ENCODE assay signal across 13 cellular contexts in the genomic region with DNA sequence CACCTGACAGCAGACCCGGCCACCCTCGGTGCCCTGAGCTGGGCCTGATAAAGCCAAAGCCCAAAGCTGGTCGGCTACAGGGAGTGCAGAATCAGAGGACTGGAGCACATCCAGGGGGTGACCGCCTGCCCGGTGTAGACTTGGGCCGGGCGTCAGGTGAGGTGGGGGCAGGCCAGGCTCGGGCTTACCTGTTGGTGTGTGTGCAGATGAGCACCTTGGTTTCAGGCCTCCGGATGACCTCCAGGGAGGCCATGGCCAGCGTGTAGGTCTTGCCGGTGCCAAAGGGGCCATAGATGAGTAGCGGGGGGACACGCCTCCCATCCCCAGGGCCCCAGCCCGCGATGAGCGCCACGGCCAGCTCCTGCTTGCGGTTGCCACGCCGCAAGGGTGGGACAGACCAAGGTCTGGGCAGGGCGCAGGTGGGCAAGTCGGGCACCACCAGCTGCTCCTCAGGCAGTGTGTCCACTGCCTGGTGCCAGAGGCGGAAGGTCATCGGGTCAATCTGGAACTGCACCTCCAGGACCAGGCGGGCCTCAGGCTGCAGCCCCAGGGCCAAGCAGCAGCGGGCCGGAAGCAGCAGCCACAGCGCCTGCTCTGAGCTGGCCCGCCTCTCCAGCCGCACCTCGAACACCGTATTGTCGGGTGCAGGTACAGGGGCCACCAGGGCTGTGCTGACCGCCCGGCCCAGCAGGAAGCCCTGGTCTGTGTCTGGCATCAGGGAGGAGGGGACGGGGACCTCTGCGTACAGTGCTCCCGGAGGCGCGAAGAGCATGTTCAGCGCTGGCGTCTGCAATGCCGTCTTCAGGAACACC. TPM values are rescaled to one million over a fixed set of nuclear protein-coding genes. Genes with fewer than 3 reads are reported as not detected.
DNase-seq lines count a peak whose midpoint lies in the region; ATAC-seq lines count a peak whose summit lies in the region.
"Had no signal": no experiment of that assay in that cellular context is flagged by ENCODE, and none has a peak within 500 bp of the region (broad histone marks: within the 10 kb centered on the region; RNA-seq: fewer than 3 reads in every experiment).

No MANE protein-coding gene starts in this region.

- H3K27me3 ChIP-seq in H7 (ENCODE audit: control insufficient read depth, insufficient read depth, low read length): no peaks in the 10 kb centered on the region

- H3K4me3 ChIP-seq in H7 (ENCODE audit: insufficient read depth, low read depth, low read length): no peak overlapping the region

- peaks cover 18% of the 10 kb centered on the region for H3K4me1 Mint-ChIP-seq in T-helper 1 cell treated with Interleukin-12 subunit alpha and Interleukin-12 subunit beta and Interleukin-4 antibody, amounts not matched to agents 30 μg/mL and 1 μg/mL, for 36 hours (ENCODE audit: low read depth)
- H3K4me1 Mint-ChIP-seq in activated CD8-positive, alpha-beta T cell treated with anti-CD3 and anti-CD28 coated beads, Interleukin-2, amount 10 ng/mL, durations not matched to agents 7 days and 5 days (ENCODE audit: low read depth): peaks cover 34% of the 10 kb centered on the region
- H3K4me1 Mint-ChIP-seq in stimulated activated effector memory CD8-positive, alpha-beta T cell treated with anti-CD3 and anti-CD28 coated beads, Interleukin-12 subunit alpha, Interleukin-12 subunit beta, amount 100 ng/mL, for 72 hours: peaks cover 25% of the 10 kb centered on the region

- POLR2A ChIA-PET in activated CD8-positive, alpha-beta T cell treated with anti-CD3 and anti-CD28 coated beads, Interleukin-2, amount 10 ng/mL, durations not matched to agents 7 days and 5 days (lab: Charles Lee): interaction anchor here (1.0 to 3.5 kb wide), 5 partner anchors 14 to 71 kb away, joined by 3 to 12 read pairs (median 7); a partner anchor contains a TSS

- H3K27me3 Mint-ChIP-seq in T-helper 1 cell treated with Interleukin-12 subunit alpha and Interleukin-12 subunit beta and Interleukin-4 antibody, amounts not matched to agents 30 μg/mL and 1 μg/mL, for 36 hours (ENCODE audit: low read depth): no peaks in the 10 kb centered on the region
- no peaks in the 10 kb centered on the region for H3K27me3 Mint-ChIP-seq in activated CD8-positive, alpha-beta T cell treated with anti-CD3 and anti-CD28 coated beads, Interleukin-2, amount 10 ng/mL, durations not matched to agents 7 days and 5 days (ENCODE audit: low read depth)

- CTCF ChIA-PET in activated CD8-positive, alpha-beta T cell treated with anti-CD3 and anti-CD28 coated beads, Interleukin-2, amount 10 ng/mL, durations not matched to agents 7 days and 5 days (lab: Charles Lee): interaction anchor here (0.8 to 1.5 kb wide), 3 partner anchors 31 to 470 kb away, joined by 3 to 7 read pairs (median 3); a partner anchor contains a TSS

- peak overlapping the region; percentile 63 for H3K27ac Mint-ChIP-seq in T-helper 1 cell treated with Interleukin-12 subunit alpha and Interleukin-12 subunit beta and Interleukin-4 antibody, amounts not matched to agents 30 μg/mL and 1 μg/mL, for 36 hours
- H3K27ac Mint-ChIP-seq in activated CD8-positive, alpha-beta T cell treated with anti-CD3 and anti-CD28 coated beads, Interleukin-2, amount 10 ng/mL, durations not matched to agents 7 days and 5 days: peak overlapping the region; percentile 76
- peak overlapping the region; percentile 74 for H3K27ac Mint-ChIP-seq in stimulated activated effector memory CD8-positive, alpha-beta T cell treated with anti-CD3 and anti-CD28 coated beads, Interleukin-12 subunit alpha, Interleukin-12 subunit beta, amount 100 ng/mL, for 72 hours

- peaks cover 2% of the 10 kb centered on the region for H3K36me3 ChIP-seq in H7 (replicated peaks; ENCODE audit: control insufficient read depth, insufficient read depth, low read length)

- DNase-seq in T-helper 1 cell (no peak), NCI-H1048 (lab: John Stamatoyannopoulos, UW) (no peak), H7 (no peak)
- DNase-seq in activated CD8-positive, alpha-beta T cell treated with anti-CD3 and anti-CD28 coated beads, Interleukin-2, amount 10 ng/mL, durations not matched to agents 7 days and 5 days: no peak
- DNase-seq in stimulated activated effector memory CD8-positive, alpha-beta T cell treated with anti-CD3 and anti-CD28 coated beads, Interleukin-12 subunit alpha, Interleukin-12 subunit beta, amount 100 ng/mL, for 72 hours (ENCODE audit: low spot score in 2 of 2): no peak
- DNase-seq: 8988T, islet precursor cell, NCI-H187 treated with DMSO at 0.1 percent for 48 hours had no signal

- peaks cover 20% of the 10 kb centered on the region for H3K36me3 Mint-ChIP-seq in T-helper 1 cell treated with Interleukin-12 subunit alpha and Interleukin-12 subunit beta and Interleukin-4 antibody, amounts not matched to agents 30 μg/mL and 1 μg/mL, for 36 hours (ENCODE audit: low read depth)
- peaks cover 36% of the 10 kb centered on the region for H3K36me3 Mint-ChIP-seq in activated CD8-positive, alpha-beta T cell treated with anti-CD3 and anti-CD28 coated beads, Interleukin-2, amount 10 ng/mL, durations not matched to agents 7 days and 5 days (ENCODE audit: low read depth)
- peaks cover 13% of the 10 kb centered on the region for H3K36me3 Mint-ChIP-seq in stimulated activated effector memory CD8-positive, alpha-beta T cell treated with anti-CD3 and anti-CD28 coated beads, Interleukin-12 subunit alpha, Interleukin-12 subunit beta, amount 100 ng/mL, for 72 hours

- H3K4me3 Mint-ChIP-seq in T-helper 1 cell treated with Interleukin-12 subunit alpha and Interleukin-12 subunit beta and Interleukin-4 antibody, amounts not matched to agents 30 μg/mL and 1 μg/mL, for 36 hours: peak overlapping the region; percentile 67
- peak overlapping the region; percentile 61 for H3K4me3 Mint-ChIP-seq in activated CD8-positive, alpha-beta T cell treated with anti-CD3 and anti-CD28 coated beads, Interleukin-2, amount 10 ng/mL, durations not matched to agents 7 days and 5 days
- peak overlapping the region; percentile 73 for H3K4me3 Mint-ChIP-seq in stimulated activated effector memory CD8-positive, alpha-beta T cell treated with anti-CD3 and anti-CD28 coated beads, Interleukin-12 subunit alpha, Interleukin-12 subunit beta, amount 100 ng/mL, for 72 hours

- ATAC-seq in HG02885 (IDR thresholded peaks at IDR 0.05; ENCODE audit: poor library complexity, unreplicated experiment) (peak; percentile 12), GM21515 (IDR thresholded peaks at IDR 0.05; ENCODE audit: unreplicated experiment) (no peak)
- peak; percentile 11 for ATAC-seq in activated CD8-positive, alpha-beta T cell treated with anti-CD3 and anti-CD28 coated beads, Interleukin-2, amount 10 ng/mL, durations not matched to agents 7 days and 5 days
- ATAC-seq in stimulated activated effector memory CD8-positive, alpha-beta T cell treated with anti-CD3 and anti-CD28 coated beads, Interleukin-12 subunit alpha, Interleukin-12 subunit beta, amount 100 ng/mL, for 72 hours: peak; percentile 22
- ATAC-seq: SK-N-SH treated with all-trans-retinoic acid at 6 μM for 48 hours had no signal

- no peaks in the 10 kb centered on the region for H3K9me3 Mint-ChIP-seq in T-helper 1 cell treated with Interleukin-12 subunit alpha and Interleukin-12 subunit beta and Interleukin-4 antibody, amounts not matched to agents 30 μg/mL and 1 μg/mL, for 36 hours
- no peaks in the 10 kb centered on the region for H3K9me3 Mint-ChIP-seq in activated CD8-positive, alpha-beta T cell treated with anti-CD3 and anti-CD28 coated beads, Interleukin-2, amount 10 ng/mL, durations not matched to agents 7 days and 5 days (ENCODE audit: insufficient read depth)
- H3K9me3 Mint-ChIP-seq in stimulated activated effector memory CD8-positive, alpha-beta T cell treated with anti-CD3 and anti-CD28 coated beads, Interleukin-12 subunit alpha, Interleukin-12 subunit beta, amount 100 ng/mL, for 72 hours: no peaks in the 10 kb centered on the region

RNA-seq across cellular contexts. Expression of a gene that starts 5.7 kb away (rescaled TPM):
- 100 to 1,000 TPM in 1 of 2 experiments, 10 to 100 TPM in 1; 99.1 to 102 TPM for total RNA-seq in activated CD8-positive, alpha-beta T cell treated with anti-CD3 and anti-CD28 coated beads, Interleukin-2, amount 10 ng/mL, durations not matched to agents 7 days and 5 days
- total RNA-seq in H7 (2014; rRNA removed; shearing (Covaris generic)): 20.1 and 27.5 TPM in 2 replicates

RNA-seq across cellular contexts. Expression of a gene that starts 14.4 kb away (rescaled TPM):
- total RNA-seq in activated CD8-positive, alpha-beta T cell treated with anti-CD3 and anti-CD28 coated beads, Interleukin-2, amount 10 ng/mL, durations not matched to agents 7 days and 5 days: under 1 TPM; 0.26 to 0.29 TPM
- total RNA-seq in H7 (2014; rRNA removed; shearing (Covaris generic)): 6.4 and 8.0 TPM in 2 replicates

RNA-seq across cellular contexts. Expression of a gene that starts 20.8 kb away (rescaled TPM):
- not detected for total RNA-seq in activated CD8-positive, alpha-beta T cell treated with anti-CD3 and anti-CD28 coated beads, Interleukin-2, amount 10 ng/mL, durations not matched to agents 7 days and 5 days
- total RNA-seq in H7 (2014; rRNA removed; shearing (Covaris generic)): 0.21 and 0.33 TPM in 2 replicates
- total RNA-seq: renal cortical epithelial cell had no signal

RNA-seq across cellular contexts. Expression of a gene that starts 31.2 kb away (rescaled TPM):
- total RNA-seq in activated CD8-positive, alpha-beta T cell treated with anti-CD3 and anti-CD28 coated beads, Interleukin-2, amount 10 ng/mL, durations not matched to agents 7 days and 5 days: under 1 TPM in 1 of 2 experiments, not detected in 1; 0.34 TPM
- total RNA-seq in H7 (2014; rRNA removed; shearing (Covaris generic)): 0.14 and 0.30 TPM in 2 replicates

RNA-seq across cellular contexts. Expression of a gene that starts 47.8 kb away (rescaled TPM):
- total RNA-seq in activated CD8-positive, alpha-beta T cell treated with anti-CD3 and anti-CD28 coated beads, Interleukin-2, amount 10 ng/mL, durations not matched to agents 7 days and 5 days: 100 to 1,000 TPM; 292 to 296 TPM
- 79.7 and 94.2 TPM in 2 replicates for total RNA-seq in H7 (2014; rRNA removed; shearing (Covaris generic))
